12 cellular contexts compared by ENCODE assay signal in the genomic region with DNA sequence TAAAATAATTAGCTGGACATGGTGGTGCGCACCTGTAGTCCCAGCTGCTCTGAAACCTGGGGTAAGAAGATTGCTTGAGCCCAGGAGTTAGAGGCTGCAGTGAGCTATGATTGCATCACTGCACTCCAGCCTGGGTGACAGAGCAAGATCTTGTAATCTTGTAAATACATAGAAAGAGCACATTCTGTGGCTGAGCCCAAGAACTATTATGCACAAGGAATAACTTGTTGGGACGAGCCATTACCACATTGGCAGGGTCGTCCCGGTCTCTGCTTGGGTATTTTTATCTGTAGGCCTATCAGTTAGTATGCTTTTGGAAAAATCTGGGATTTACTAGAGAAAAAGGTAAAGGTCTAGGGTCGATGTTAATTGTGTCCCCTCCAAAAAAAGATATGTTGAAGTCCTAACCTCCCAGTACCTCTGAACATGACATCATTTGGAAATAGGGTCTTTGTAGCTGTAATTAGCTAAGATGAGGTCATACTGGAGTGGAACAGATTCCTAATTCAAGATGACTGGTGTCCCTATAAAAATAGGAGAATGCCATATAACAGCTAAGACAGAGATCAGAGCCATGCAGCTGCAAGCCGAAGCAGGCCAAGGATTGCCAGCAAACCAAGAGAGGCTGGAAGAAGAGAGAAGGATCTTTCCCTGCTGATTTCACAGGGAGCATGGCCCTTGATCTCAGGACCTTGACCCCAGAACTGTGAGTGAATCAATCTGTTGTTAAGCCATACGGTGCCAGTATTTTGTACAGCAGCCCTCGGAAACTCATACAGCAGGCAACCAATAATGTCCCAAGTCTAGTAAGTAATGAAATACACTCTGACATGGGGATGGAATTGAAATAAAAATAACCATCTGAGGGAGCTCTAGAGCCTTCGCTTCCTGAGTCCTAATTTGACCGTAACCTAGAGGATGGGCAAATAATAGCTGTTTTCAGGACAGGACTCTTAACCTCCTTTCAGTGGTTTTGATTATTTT. TPM values are rescaled to one million over a fixed set of nuclear protein-coding genes. Genes with fewer than 3 reads are reported as not detected.
A peak's percentile ranks its signal among the peaks of the same experiment; 100 is the strongest.
DNase-seq lines count a peak whose midpoint lies in the region; ATAC-seq, FAIRE-seq and TF ChIP-seq lines count a peak whose summit lies in the region.
"Had no signal": no experiment of that assay in that cellular context is flagged by ENCODE, and none has a peak within 500 bp of the region (broad histone marks: within the 10 kb centered on the region; RNA-seq: fewer than 3 reads in every experiment).

No MANE protein-coding gene starts in this region.

- ATAC-seq in HepG2 = peak; percentile 85
- no peak for ATAC-seq in activated T-helper 17 cell treated with anti-CD3 and anti-CD28 coated beads, Interleukin-2, amount 50 U/mL, for 72 hours (replicated peaks)

- H3K9me3 ChIP-seq in HepG2 (ENCODE audit: low read length) = no peaks in the 10 kb centered on the region
- H3K9me3 ChIP-seq: prostate gland had no signal

- H4K20me1 ChIP-seq in HepG2 (ENCODE audit: insufficient read depth, low read length) = no peaks in the 10 kb centered on the region

- H3K4me3 ChIP-seq in AG10803 (ENCODE audit: low read length) (no peak overlapping the region), astrocyte of the spinal cord (ENCODE audit: low read depth, low read length) (no peak overlapping the region), HepG2 (replicated peaks in 1 of 3; ENCODE audit: insufficient read depth in 1 of 3, low read depth in 2 of 3, low read length in 3 of 3) (peak overlapping the region in 2 of 3 experiments; percentile 24 to 33; a peak in 2 of 6 replicates)
- H3K4me3 ChIP-seq: prostate gland had no signal

- no peaks in the 10 kb centered on the region for H3K36me3 Mint-ChIP-seq in activated T-helper 17 cell treated with anti-CD3 and anti-CD28 coated beads, Interleukin-2, amount 50 U/mL, for 72 hours (ENCODE audit: low read depth)

- H3K9me3 Mint-ChIP-seq in activated T-helper 17 cell treated with anti-CD3 and anti-CD28 coated beads, Interleukin-2, amount 50 U/mL, for 72 hours = no peaks in the 10 kb centered on the region

- in situ Hi-C loops in astrocyte of the spinal cord (cut with HindIII; ENCODE audit: low sequenced_read_pairs) = no loop called here
- in situ Hi-C loops in HepG2 (cut with HindIII; ENCODE audit: extremely low pct_ligation_motif_present, low pct_unique_long_range_greater_than_20kb) = no loop called here

- no peak for TF ChIP-seq RAD21 in HepG2 (CRISPR knock-in tag; IDR thresholded peaks at IDR 0.05)

- peak overlapping the region; percentile 71 for H3K4me2 ChIP-seq in HepG2 (ENCODE audit: low read depth, low read length)

- no peak overlapping the region for H3K4me3 Mint-ChIP-seq in activated T-helper 17 cell treated with anti-CD3 and anti-CD28 coated beads, Interleukin-2, amount 50 U/mL, for 72 hours

- intact Hi-C loops in HepG2 (cut with micrococcal nuclease; ENCODE audit: unreplicated experiment) = loop anchor here (5.0 kb wide), 1 partner anchor 34 kb away; no protein-coding TSS in a partner anchor

- WGBS in HepG2 (ENCODE audit: low lambda C conversion rate) = 15% methylated on average over 10 of the region's 10 CpGs

- no peaks in the 10 kb centered on the region for H3K36me3 ChIP-seq in HepG2 (replicated peaks in 1 of 2; ENCODE audit: control insufficient read depth in 1 of 2, insufficient read depth in 2 of 2, low read length in 2 of 2)
- H3K36me3 ChIP-seq: prostate gland had no signal

- H2AFZ ChIP-seq in HepG2 (ENCODE audit: low read length) = no peak overlapping the region

- no peaks in the 10 kb centered on the region for H3K27me3 Mint-ChIP-seq in activated T-helper 17 cell treated with anti-CD3 and anti-CD28 coated beads, Interleukin-2, amount 50 U/mL, for 72 hours

- no peak overlapping the region for H3K27ac Mint-ChIP-seq in activated T-helper 17 cell treated with anti-CD3 and anti-CD28 coated beads, Interleukin-2, amount 50 U/mL, for 72 hours

- TF ChIP-seq POLR2A in HepG2 (IDR thresholded peaks at IDR 0.05; ENCODE audit: insufficient read depth in 1 of 2, low read depth in 2 of 2, low read length in 2 of 2) = no peak

- H3K4me1 ChIP-seq in HepG2 (ENCODE audit: insufficient read depth, low read length) = peaks cover 40% of the 10 kb centered on the region
- H3K4me1 ChIP-seq: prostate gland had no signal

- no peaks in the 10 kb centered on the region for H3K79me2 ChIP-seq in HepG2 (ENCODE audit: insufficient read depth, low read length)

- peak; percentile 68 for FAIRE-seq in HepG2 (lab: Jason Lieb, UNC)

- CTCF ChIA-PET in HepG2 (lab: Yijun Ruan, JAX; ENCODE audit: low intra/inter-chr PET ratio, low total read pairs) = interaction anchor here (1.6 kb wide), 1 partner anchor 36 kb away, joined by 4 read pairs; no protein-coding TSS in a partner anchor

- H3K9ac ChIP-seq in HepG2 (ENCODE audit: insufficient read depth, low read depth, low read length) = peak overlapping the region; percentile 7; the same call in 1 of the 2 replicates

- H3K4me1 Mint-ChIP-seq in activated T-helper 17 cell treated with anti-CD3 and anti-CD28 coated beads, Interleukin-2, amount 50 U/mL, for 72 hours = peaks cover 6% of the 10 kb centered on the region

- no peak overlapping the region for H3K27ac ChIP-seq in HepG2 (ENCODE audit: extremely low read length, insufficient read depth, low read length)
- H3K27ac ChIP-seq: epithelial cell of prostate, prostate gland had no signal

- POLR2A ChIA-PET in HepG2 (lab: Yijun Ruan, JAX) = interaction anchor here (0.6 to 2.3 kb wide), 3 partner anchors 19 to 84 kb away, joined by 3 to 14 read pairs (median 4); partner anchors contain the start of gene CLYBL

- TF ChIP-seq EP300 in HepG2 (IDR thresholded peaks at IDR 0.05; ENCODE audit: low read depth in 2 of 2, low read length in 2 of 2) = no peak
- TF ChIP-seq EP300 in HepG2 (CRISPR knock-in tag; IDR thresholded peaks at IDR 0.05; ENCODE audit: borderline replicate concordance) = no peak

- BruUV-seq in HepG2 (replicated peaks; lab: Mats Ljungman, UMichigan) = no TSS peak

- peak; percentile 34 for TF ChIP-seq CTCF in AG10803 (conservative IDR thresholded peaks at IDR 0.05; ENCODE audit: low read length)
- TF ChIP-seq CTCF in astrocyte of the spinal cord (IDR thresholded peaks at IDR 0.05; ENCODE audit: low read depth, low read length) = peak; percentile 41
- TF ChIP-seq CTCF in HepG2 (CRISPR knock-in tag; IDR thresholded peaks at IDR 0.05) = peak; percentile 50

- no peaks in the 10 kb centered on the region for H3K27me3 ChIP-seq in HepG2 (ENCODE audit: control insufficient read depth in 1 of 2, insufficient read depth in 2 of 2, low read length in 2 of 2)

- peak; percentile 11 for DNase-seq in AG10803 (ENCODE audit: low read depth)
- peak; percentile 36 for DNase-seq in HT-29 (ENCODE audit: low spot score)
- DNase-seq in astrocyte of the spinal cord (ENCODE audit: low read depth, low spot score) = no peak
- peak; percentile 47 for DNase-seq in HepG2 (ENCODE audit: low spot score)
- no peak for DNase-seq in NCI-H128 (lab: John Stamatoyannopoulos, UW; ENCODE audit: unreplicated experiment)
- DNase-seq in DMS79 treated with DMSO at 0.1 percent for 48 hours (lab: John Stamatoyannopoulos, UW) = no peak
- DNase-seq in H4 (ENCODE audit: low spot score) = no peak
- DNase-seq: activated CD8-positive, alpha-beta memory T cell treated with anti-CD3 and anti-CD28 coated beads for 24 hours; stimulated activated naive CD4-positive, alpha-beta T cell treated with Interleukin-2 at 50 U/mL for 16 hours had no signal

TF ChIP-seq in HepG2, 621 proteins besides CTCF, POLR2A, EP300 and RAD21 (continues in another document):
- TF ChIP-seq FOXA3 (CRISPR knock-in tag; IDR thresholded peaks at IDR 0.05) = no peak; the same call in 1 of the 2 replicates
- no peak for TF ChIP-seq TSC22D2 (CRISPR knock-in tag; IDR thresholded peaks at IDR 0.05; ENCODE audit: borderline replicate concordance)
- TF ChIP-seq ZNF749 (CRISPR knock-in tag; IDR thresholded peaks at IDR 0.05; ENCODE audit: borderline replicate concordance) = no peak
- peak; percentile 18; the same call in 1 of the 2 replicates for TF ChIP-seq SALL1 (CRISPR knock-in tag; IDR thresholded peaks at IDR 0.05)
- no peak for TF ChIP-seq ZNF333 (CRISPR knock-in tag; IDR thresholded peaks at IDR 0.05; ENCODE audit: borderline replicate concordance)
- no peak for TF ChIP-seq PPARG (CRISPR knock-in tag; conservative IDR thresholded peaks at IDR 0.05)

RNA-seq across cellular contexts. Expression of gene CLYBL, which starts 28.3 kb away (rescaled TPM):
- 0.57 and 1.5 TPM in 2 replicates for total RNA-seq in HT-29 (2014; rRNA removed; shearing (Covaris generic))
- 9.6 and 14.5 TPM in 2 replicates for total RNA-seq in HepG2 (2016; rRNA removed; fragmentation: Illumina TruSeq; extraction: Trizol)
- total RNA-seq in HepG2 (2016; cell fraction: cytosol; rRNA removed; fragmentation: Illumina TruSeq; extraction: Trizol; ENCODE audit: low read depth) = 2.0 and 2.9 TPM in 2 replicates
- 9.5 and 15.4 TPM in 2 replicates for total RNA-seq in HepG2 (2016; cell fraction: insoluble cytoplasmic fraction; rRNA removed; fragmentation: Illumina TruSeq; extraction: Trizol)
- 3.3 and 3.6 TPM in 2 replicates for total RNA-seq in HepG2 (2016; cell fraction: membrane; rRNA removed; fragmentation: Illumina TruSeq; extraction: Trizol)
- total RNA-seq in HepG2 (2016; cell fraction: nucleus; rRNA removed; fragmentation: Illumina TruSeq; extraction: Trizol) = 6.5 and 8.3 TPM in 2 replicates
- polyA plus RNA-seq in HepG2 (2011; rRNA removed) = 10.7 and 12.7 TPM in 2 replicates
- 5.3 and 10.1 TPM in 2 replicates for polyA plus RNA-seq in HepG2 (2011; cell fraction: cytosol; rRNA removed)
- polyA plus RNA-seq in HepG2 (2011; cell fraction: nucleus; rRNA removed) = 10.8 and 13.7 TPM in 2 replicates
- polyA plus RNA-seq in HepG2 (2012) = 13.3 and 18.6 TPM in 2 replicates
- 2.8 and 3.7 TPM in 2 replicates for polyA plus RNA-seq in HepG2 (2016; cell fraction: cytosol; fragmentation: Illumina TruSeq; extraction: Trizol; ENCODE audit: low read depth)
- polyA plus RNA-seq in HepG2 (2016; cell fraction: insoluble cytoplasmic fraction; fragmentation: Illumina TruSeq; extraction: Trizol; ENCODE audit: low read depth) = 21.4 and 21.5 TPM in 2 replicates
- 4.2 and 5.1 TPM in 2 replicates for polyA plus RNA-seq in HepG2 (2016; cell fraction: membrane; fragmentation: Illumina TruSeq; extraction: Trizol; ENCODE audit: low read depth)
- 12.2 and 12.3 TPM in 2 replicates for polyA plus RNA-seq in HepG2 (2016; cell fraction: nucleus; fragmentation: Illumina TruSeq; extraction: Trizol; ENCODE audit: insufficient read depth, low read depth)
- polyA minus RNA-seq in HepG2 (2011; rRNA and poly(A)+ RNA removed; ENCODE audit: low replicate concordance) = 1.0 and 3.9 TPM in 2 replicates
- polyA minus RNA-seq in HepG2 (2011; cell fraction: cytosol; rRNA and poly(A)+ RNA removed) = 4.7 and 5.9 TPM in 2 replicates
- polyA minus RNA-seq in HepG2 (2011; cell fraction: nucleus; rRNA and poly(A)+ RNA removed) = 18.8 and 21.1 TPM in 2 replicates
- total RNA-seq in activated T-helper 17 cell treated with anti-CD3 and anti-CD28 coated beads, Interleukin-2, amount 50 U/mL, for 72 hours = 10 to 100 TPM in 1 of 2 donors, 1 to 10 TPM in 1; 8.9 to 10.0 TPM
- total RNA-seq in H4 (2014; rRNA removed; shearing (Covaris generic)) = 0.10 and 0.33 TPM in 2 replicates

Comparison
In these comparisons a context has a peak if more than half of its experiments do, and no peak if none do; other contexts are left out.
1. DNase-seq: peak in AG10803 (single experiment), HT-29 (single experiment) and HepG2 (single experiment); none in astrocyte of the spinal cord (single experiment), NCI-H128 (single experiment), DMS79 treated with DMSO at 0.1 percent for 48 hours (single experiment) and H4 (single experiment).
2. H3K4me3 ChIP-seq: peak in HepG2 (2 of 3); none in AG10803 (single experiment) and astrocyte of the spinal cord (single experiment).
3. Peak in every context shown above with its lines, with median percentiles within 50 percentile points of each other: CTCF ChIP-seq.